ENCODE assay signal across 7 cellular contexts in genomic region chr3:119891944-119892721, GRCh38.
DNase-seq lines count a peak whose midpoint lies in the region; ATAC-seq and TF ChIP-seq lines count a peak whose summit lies in the region.

No MANE protein-coding gene starts in this region.

- CTCF ChIA-PET in activated CD8-positive, alpha-beta T cell treated with anti-CD3 and anti-CD28 coated beads, Interleukin-2, amount 10 ng/mL, durations not matched to agents 7 days and 5 days (lab: Charles Lee): interaction anchor here (0.7 to 4.1 kb wide), 35 partner anchors 8 to 667 kb away, joined by 3 to 61 read pairs (median 4); partner anchors contain the start of gene GSK3B

- POLR2A ChIA-PET in activated CD8-positive, alpha-beta T cell treated with anti-CD3 and anti-CD28 coated beads, Interleukin-2, amount 10 ng/mL, durations not matched to agents 7 days and 5 days (lab: Charles Lee): no interaction called here

- H3K36me3 Mint-ChIP-seq in HFFc6 (ENCODE audit: low read depth): peaks cover 28% of the 10 kb centered on the region
- H3K36me3 Mint-ChIP-seq in activated CD8-positive, alpha-beta T cell treated with anti-CD3 and anti-CD28 coated beads, Interleukin-2, amount 10 ng/mL, durations not matched to agents 7 days and 5 days (ENCODE audit: low read depth): peaks cover 32% of the 10 kb centered on the region
- peaks cover 38% of the 10 kb centered on the region for H3K36me3 Mint-ChIP-seq in neural crest cell (ENCODE audit: low read depth)

- TF ChIP-seq CTCF in HFFc6 (IDR thresholded peaks at IDR 0.05): peak; percentile 83
- TF ChIP-seq CTCF in neural crest cell (conservative IDR thresholded peaks at IDR 0.05): peak; percentile 82

- H3K27ac Mint-ChIP-seq in HFFc6: no peak overlapping the region; the same call in 1 of the 2 replicates
- no peak overlapping the region for H3K27ac Mint-ChIP-seq in activated CD8-positive, alpha-beta T cell treated with anti-CD3 and anti-CD28 coated beads, Interleukin-2, amount 10 ng/mL, durations not matched to agents 7 days and 5 days
- H3K27ac Mint-ChIP-seq in neural crest cell (ENCODE audit: unreplicated experiment): no peak overlapping the region

- H3K9me3 Mint-ChIP-seq in HFFc6 (peaks cover 9% of the 10 kb centered on the region), neural crest cell (peaks cover 5% of the 10 kb centered on the region)
- peaks cover 15% of the 10 kb centered on the region for H3K9me3 Mint-ChIP-seq in activated CD8-positive, alpha-beta T cell treated with anti-CD3 and anti-CD28 coated beads, Interleukin-2, amount 10 ng/mL, durations not matched to agents 7 days and 5 days (ENCODE audit: insufficient read depth)

- DNase-seq in ELR (ENCODE audit: low read depth): peak; percentile 74
- peak; percentile 55 for DNase-seq in HFFc6
- peak; percentile 55 to 83 for DNase-seq in NCI-H446 (lab: John Stamatoyannopoulos, UW)
- DNase-seq in activated CD8-positive, alpha-beta T cell treated with anti-CD3 and anti-CD28 coated beads, Interleukin-2, amount 10 ng/mL, durations not matched to agents 7 days and 5 days: peak; percentile 68
- peak; percentile 76 for DNase-seq in fibroblast of the conjunctiva (ENCODE audit: low read depth)
- peak; percentile 38 for DNase-seq in neural crest cell (ENCODE audit: low read depth, low spot score)

- no peaks in the 10 kb centered on the region; the same call in 1 of the 2 replicates for H3K27me3 Mint-ChIP-seq in HFFc6 (ENCODE audit: insufficient read depth)
- no peaks in the 10 kb centered on the region for H3K27me3 Mint-ChIP-seq in activated CD8-positive, alpha-beta T cell treated with anti-CD3 and anti-CD28 coated beads, Interleukin-2, amount 10 ng/mL, durations not matched to agents 7 days and 5 days (ENCODE audit: low read depth)
- H3K27me3 Mint-ChIP-seq in neural crest cell (ENCODE audit: low read depth): no peaks in the 10 kb centered on the region

- H3K4me3 Mint-ChIP-seq in HFFc6 (no peak overlapping the region), neural crest cell (peak overlapping the region; percentile 2)
- no peak overlapping the region for H3K4me3 Mint-ChIP-seq in activated CD8-positive, alpha-beta T cell treated with anti-CD3 and anti-CD28 coated beads, Interleukin-2, amount 10 ng/mL, durations not matched to agents 7 days and 5 days

- H3K4me1 Mint-ChIP-seq in HFFc6 (ENCODE audit: low read depth) (peaks cover 14% of the 10 kb centered on the region), neural crest cell (peaks cover 12% of the 10 kb centered on the region)
- H3K4me1 Mint-ChIP-seq in activated CD8-positive, alpha-beta T cell treated with anti-CD3 and anti-CD28 coated beads, Interleukin-2, amount 10 ng/mL, durations not matched to agents 7 days and 5 days (ENCODE audit: low read depth): peaks cover 4% of the 10 kb centered on the region

- ATAC-seq in activated CD8-positive, alpha-beta T cell treated with anti-CD3 and anti-CD28 coated beads, Interleukin-2, amount 10 ng/mL, durations not matched to agents 7 days and 5 days: peak; percentile 80
- ATAC-seq in HG03025 (IDR thresholded peaks at IDR 0.05; ENCODE audit: low FRiP score, unreplicated experiment): no peak
